ENCODE assay signal across 8 cellular contexts in the genomic region with DNA sequence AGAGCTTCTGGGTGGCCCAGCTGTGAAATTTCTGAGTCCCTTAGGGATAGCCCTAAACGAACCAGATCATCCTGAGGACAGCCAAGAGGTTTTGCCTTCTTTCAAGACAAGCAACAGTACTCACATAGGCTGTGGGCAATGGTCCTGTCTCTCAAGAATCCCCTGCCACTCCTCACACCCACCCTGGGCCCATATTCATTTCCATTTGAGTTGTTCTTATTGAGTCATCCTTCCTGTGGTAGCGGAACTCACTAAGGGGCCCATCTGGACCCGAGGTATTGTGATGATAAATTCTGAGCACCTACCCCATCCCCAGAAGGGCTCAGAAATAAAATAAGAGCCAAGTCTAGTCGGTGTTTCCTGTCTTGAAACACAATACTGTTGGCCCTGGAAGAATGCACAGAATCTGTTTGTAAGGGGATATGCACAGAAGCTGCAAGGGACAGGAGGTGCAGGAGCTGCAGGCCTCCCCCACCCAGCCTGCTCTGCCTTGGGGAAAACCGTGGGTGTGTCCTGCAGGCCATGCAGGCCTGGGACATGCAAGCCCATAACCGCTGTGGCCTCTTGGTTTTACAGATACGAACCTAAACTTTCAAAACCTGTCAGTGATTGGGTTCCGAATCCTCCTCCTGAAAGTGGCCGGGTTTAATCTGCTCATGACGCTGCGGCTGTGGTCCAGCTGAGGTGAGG.
A peak's percentile ranks its signal among the peaks of the same experiment; 100 is the strongest.
DNase-seq lines count a peak whose midpoint lies in the region; ATAC-seq and TF ChIP-seq lines count a peak whose summit lies in the region.

No MANE protein-coding gene starts in this region.

- CTCF ChIA-PET in RWPE1 (lab: Yijun Ruan, JAX), result interaction anchor here (1.2 kb wide), 1 partner anchor 20 kb away, joined by 5 read pairs; no protein-coding TSS in a partner anchor

- H3K4me3 ChIP-seq in astrocyte of the spinal cord (ENCODE audit: low read depth, low read length), result no peak overlapping the region

- TF ChIP-seq POLR2A in GM15510 (IDR thresholded peaks at IDR 0.05; ENCODE audit: borderline replicate concordance, extremely low read depth, insufficient read length), result peak; percentile 34

- DNase-seq in RWPE1 (ENCODE audit: low spot score), result no peak
- peak; percentile 74 for DNase-seq in astrocyte of the spinal cord (ENCODE audit: low read depth, low spot score)
- DNase-seq in stimulated activated CD4-positive, alpha-beta T cell treated with anti-CD3 and anti-CD28 coated beads, Interleukin-15, amount 100 ng/mL, for 48 hours (ENCODE audit: low read depth in 2 of 2), result peak; percentile 66 to 74
- DNase-seq in NCI-H526 (lab: John Stamatoyannopoulos, UW), result no peak
- DNase-seq in DMS53 (lab: John Stamatoyannopoulos, UW), result no peak
- no peak for DNase-seq in NCI-H2107 (lab: John Stamatoyannopoulos, UW)

- POLR2A ChIA-PET in RWPE1 (lab: Yijun Ruan, JAX; ENCODE audit: low non-redundant PET), result no interaction called here

- in situ Hi-C loops in astrocyte of the spinal cord (cut with HindIII; ENCODE audit: low sequenced_read_pairs), result no loop called here

- TF ChIP-seq CTCF in RWPE1 (conservative IDR thresholded peaks at IDR 0.05; ENCODE audit: low read depth) (no peak), astrocyte of the spinal cord (IDR thresholded peaks at IDR 0.05; ENCODE audit: low read depth, low read length) (no peak)

- H3K27ac ChIP-seq in RWPE1, result peak overlapping the region; percentile 54

- ATAC-seq in HG02678 (IDR thresholded peaks at IDR 0.05; ENCODE audit: unreplicated experiment), result peak; percentile 56

Comparison
In these comparisons a context has a peak if more than half of its experiments do, and no peak if none do; other contexts are left out.
1. DNase-seq: peak in astrocyte of the spinal cord (single experiment) and stimulated activated CD4-positive, alpha-beta T cell treated with anti-CD3 and anti-CD28 coated beads, Interleukin-15, amount 100 ng/mL, for 48 hours (2 of 2); none in RWPE1 (single experiment), NCI-H526 (0 of 2), DMS53 (single experiment) and NCI-H2107 (single experiment).